Comparison of ENCODE assay signal across 19 cellular contexts in genomic region chr9:100063185-100063584, GRCh38. TPM values are rescaled to one million over a fixed set of nuclear protein-coding genes. Genes with fewer than 3 reads are reported as not detected.
A peak's percentile ranks its signal among the peaks of the same experiment; 100 is the strongest.
DNase-seq lines count a peak whose midpoint lies in the region; ATAC-seq, FAIRE-seq and TF ChIP-seq lines count a peak whose summit lies in the region.
"Had no signal": no experiment of that assay in that cellular context is flagged by ENCODE, and none has a peak within 500 bp of the region (broad histone marks: within the 10 kb centered on the region; RNA-seq: fewer than 3 reads in every experiment).

No MANE protein-coding gene starts in this region.

- no peak overlapping the region for H2BK15ac ChIP-seq in H1 (ENCODE audit: low read length)

- H3K9me3 ChIP-seq in HUES48 (ENCODE audit: control insufficient read depth, insufficient read depth, low read length) (no peaks in the 10 kb centered on the region), H1 (ENCODE audit: insufficient read depth in 2 of 2, low read depth in 1 of 2, low read length in 1 of 2) (peaks cover 2 to 8% of the 10 kb centered on the region in 2 experiments; a peak in 2 of 4 replicates), liver (ENCODE audit: control insufficient read depth in 4 of 4, low read length in 3 of 4) (no peaks in the 10 kb centered on the region)
- H3K9me3 ChIP-seq: SJSA1, suprapubic skin had no signal

- TF ChIP-seq POLR2A in H1 (IDR thresholded peaks at IDR 0.05; ENCODE audit: control extremely low read depth in 1 of 2, low read depth in 2 of 2, low read length in 2 of 2): no peak

- H3K23me2 ChIP-seq in H1 (ENCODE audit: low read depth, low read length): no peaks in the 10 kb centered on the region

- DNase-seq in EH (ENCODE audit: low read depth): peak; percentile 20
- no peak for DNase-seq in H1 (ENCODE audit: low read depth in 1 of 2, low spot score in 2 of 2)
- DNase-seq in DMS79 treated with DMSO at 0.1 percent for 48 hours (lab: John Stamatoyannopoulos, UW): no peak
- no peak for DNase-seq in NCI-H345 (lab: John Stamatoyannopoulos, UW)
- DNase-seq in D721Med (ENCODE audit: insufficient read length, low spot score): no peak
- DNase-seq: activated T-cell treated with anti-CD3 and anti-CD28 coated beads, Interleukin-2, amount 50 U/mL, for 72 hours; CD4-positive, CD25-positive, alpha-beta regulatory T cell; cortex of kidney; foreskin keratinocyte; GOT3; MM.1S; NCI-H1694; PC-9 had no signal

- no peak overlapping the region for H3K56ac ChIP-seq in H1 (replicated peaks; ENCODE audit: insufficient read length, low read depth, low read length)

- no peak overlapping the region for H4K91ac ChIP-seq in H1 (replicated peaks; ENCODE audit: insufficient read length, low read length)

- H2BK12ac ChIP-seq in H1 (ENCODE audit: low read depth, low read length): no peak overlapping the region

- H2AFZ ChIP-seq in H1 (ENCODE audit: low read length): no peak overlapping the region
- H2AFZ ChIP-seq: PC-9 had no signal

- ATAC-seq in GM18517 (IDR thresholded peaks at IDR 0.05; ENCODE audit: unreplicated experiment): no peak
- ATAC-seq: activated CD4-positive, CD25-positive, alpha-beta regulatory T cell treated with anti-CD3 and anti-CD28 coated beads, Interleukin-2, amount 50 U/mL, for 24 hours; activated T-cell treated with anti-CD3 and anti-CD28 coated beads, Interleukin-2, amount 50 U/mL, for 72 hours; foreskin keratinocyte had no signal

- H3K14ac ChIP-seq in H1 (ENCODE audit: insufficient read length): no peak overlapping the region

- H4K20me1 ChIP-seq in H1 (replicated peaks in 1 of 2; ENCODE audit: control insufficient read depth in 1 of 2, insufficient read depth in 2 of 2, low read length in 2 of 2): peaks cover 0 to 1% of the 10 kb centered on the region in 2 experiments

- H3K4ac ChIP-seq in H1 (replicated peaks; ENCODE audit: insufficient read length, low read depth, low read length): no peak overlapping the region

- H3K79me2 ChIP-seq in H1 (ENCODE audit: control insufficient read depth in 1 of 2, insufficient read depth in 2 of 2, low read length in 2 of 2): peaks cover 0 to 4% of the 10 kb centered on the region in 2 experiments; a peak in 1 of 4 replicates

- no peak overlapping the region for H3K23ac ChIP-seq in H1 (ENCODE audit: insufficient read length)

- H3K4me3 ChIP-seq in HUES48 (ENCODE audit: low read depth, low read length) (no peak overlapping the region), H1 (ENCODE audit: extremely low read depth in 1 of 4, insufficient read depth in 2 of 4, low read depth in 3 of 4, low read length in 4 of 4) (peak overlapping the region in 1 of 4 experiments; percentile 37; a peak in 2 of 8 replicates), liver (ENCODE audit: low read depth in 1 of 3, low read length in 3 of 3) (no peak overlapping the region)
- H3K4me3 ChIP-seq: PC-9, SJSA1, suprapubic skin had no signal

- H3K79me1 ChIP-seq in H1 (ENCODE audit: low read depth, low read length): no peaks in the 10 kb centered on the region

- H2BK20ac ChIP-seq in H1 (ENCODE audit: low read length): no peak overlapping the region

- H4K8ac ChIP-seq in H1 (ENCODE audit: extremely low read depth, insufficient read depth, low read length): no peak overlapping the region

- WGBS in H1 (ENCODE audit: extremely low coverage in 1 of 2, insufficient coverage in 1 of 2, insufficient read length in 1 of 2, insufficient replicate concordance in 2 of 2, low coverage in 1 of 2, low lambda C conversion rate in 2 of 2, missing lambda C conversion rate in 1 of 2), 2 experiments: 24% methylated on average over 3 of the region's 3 CpGs; no CpG with 5 or more reads in 1 of the 2 experiments
- 27% methylated on average over 3 of the region's 3 CpGs for WGBS in liver

- TF ChIP-seq RAD21 in H1 (IDR thresholded peaks at IDR 0.05 in 1 of 2, conservative IDR thresholded peaks at IDR 0.05 in 1 of 2; ENCODE audit: low read depth in 2 of 2, low read length in 2 of 2): no peak
- no peak for TF ChIP-seq RAD21 in liver (IDR thresholded peaks at IDR 0.05)

- H2AK5ac ChIP-seq in H1 (ENCODE audit: low read depth, low read length): no peak overlapping the region

- TF ChIP-seq CTCF in H1 (IDR thresholded peaks at IDR 0.05; ENCODE audit: control extremely low read depth in 1 of 3, insufficient read depth in 1 of 3, low read depth in 1 of 3, low read length in 3 of 3) (no peak), liver (IDR thresholded peaks at IDR 0.05; ENCODE audit: low read depth, low read length, missing input control) (no peak), D721Med (IDR thresholded peaks at IDR 0.05; ENCODE audit: insufficient read depth, missing control alignments) (no peak)

- H3K27ac ChIP-seq in HUES48 (ENCODE audit: low read depth, low read length) (peak overlapping the region; percentile 73), H1 (ENCODE audit: low read depth, low read length) (no peak overlapping the region), liver (ENCODE audit: low read depth in 1 of 2, low read length in 2 of 2) (peak overlapping the region in 1 of 2 donors; percentile 13)
- H3K27ac ChIP-seq: foreskin keratinocyte, PC-9, SJSA1, suprapubic skin had no signal

- H3K27me3 ChIP-seq in HUES48 (ENCODE audit: control insufficient read depth, insufficient read depth, low read length) (no peaks in the 10 kb centered on the region), H1 (replicated peaks in 1 of 4; ENCODE audit: control insufficient read depth in 3 of 4, extremely low read depth in 1 of 4, insufficient read depth in 3 of 4, low read length in 3 of 4) (no peaks in the 10 kb centered on the region), liver (ENCODE audit: control insufficient read depth in 4 of 4, insufficient read depth in 4 of 4, low read length in 3 of 4) (no peaks in the 10 kb centered on the region)
- H3K27me3 ChIP-seq: foreskin keratinocyte, SJSA1, suprapubic skin had no signal

- FAIRE-seq in H1 (lab: Jason Lieb, UNC): no peak
- no peak for FAIRE-seq in D721Med (lab: Jason Lieb, UNC)

- H3K4me1 ChIP-seq in HUES48 (ENCODE audit: control insufficient read depth, insufficient read depth, low read length): peaks cover 12% of the 10 kb centered on the region
- H3K4me1 ChIP-seq in H1 (replicated peaks in 1 of 4; ENCODE audit: control insufficient read depth in 3 of 4, insufficient read depth in 4 of 4, low read length in 3 of 4): no peaks in the 10 kb centered on the region; a peak in 1 of 7 replicates
- peaks cover 2 to 11% (median 5%) of the 10 kb centered on the region in 4 donors for H3K4me1 ChIP-seq in liver (ENCODE audit: control insufficient read depth in 4 of 4, insufficient read depth in 4 of 4, low read length in 3 of 4)

- no peak for TF ChIP-seq EP300 in H1 (IDR thresholded peaks at IDR 0.05; ENCODE audit: borderline replicate concordance in 1 of 2, low read depth in 2 of 2, low read length in 2 of 2)

- H3K18ac ChIP-seq in H1 (ENCODE audit: extremely low read depth, low read length): no peak overlapping the region

- no peak overlapping the region for H2BK5ac ChIP-seq in H1 (ENCODE audit: low read depth, low read length)

- CTCF ChIA-PET in H1 (lab: Charles Lee; ENCODE audit: partially characterized antibody): interaction anchor here (0.6 to 1.3 kb wide), 6 partner anchors 9 to 220 kb away, joined by 3 to 5 read pairs (median 4); no protein-coding TSS in a partner anchor

- H3K36me3 ChIP-seq in HUES48 (ENCODE audit: control insufficient read depth, insufficient read depth, low read length) (peaks cover 3% of the 10 kb centered on the region; the same call in 1 of the 2 replicates), H1 (ENCODE audit: control insufficient read depth in 2 of 4, insufficient read depth in 4 of 4, low read length in 3 of 4) (peaks cover 0 to 3% (median 0%) of the 10 kb centered on the region in 4 experiments; a peak in 1 of 8 replicates), liver (ENCODE audit: control insufficient read depth in 4 of 4, insufficient read depth in 3 of 4, low read depth in 1 of 4, low read length in 3 of 4) (peaks cover 0 to 3% (median 1%) of the 10 kb centered on the region in 4 donors)
- H3K36me3 ChIP-seq: SJSA1 had no signal

- no peak overlapping the region for H3K9ac ChIP-seq in HUES48 (ENCODE audit: low read depth, low read length)
- H3K9ac ChIP-seq in H1 (replicated peaks in 1 of 4; ENCODE audit: extremely low read depth in 1 of 4, low read depth in 3 of 4, low read length in 3 of 4): no peak overlapping the region
- H3K9ac ChIP-seq in liver (ENCODE audit: low read depth in 1 of 2, low read length in 2 of 2): no peak overlapping the region

- H2BK120ac ChIP-seq in H1 (replicated peaks; ENCODE audit: low read depth, low read length): no peak overlapping the region

- POLR2A ChIA-PET in H1 (lab: Charles Lee; ENCODE audit: partially characterized antibody): interaction anchor here (0.6 kb wide), 2 partner anchors 14 to 244 kb away, joined by 3 read pairs; no protein-coding TSS in a partner anchor

- H4K5ac ChIP-seq in H1 (ENCODE audit: insufficient read length, low read depth, low read length): peak overlapping the region; percentile 21

- H3K4me2 ChIP-seq in H1 (ENCODE audit: insufficient read depth in 1 of 2, low read depth in 2 of 2, low read length in 2 of 2): peak overlapping the region in 1 of 2 experiments; percentile 64; a peak in 2 of 4 replicates
- H3K4me2 ChIP-seq: PC-9 had no signal

TF ChIP-seq in H1, 55 proteins besides CTCF, POLR2A, EP300 and RAD21 (continues in another document):
- no peak for TF ChIP-seq SIRT6 (IDR thresholded peaks at IDR 0.05; ENCODE audit: low read length)

RNA-seq across cellular contexts. Expression of gene ERP44, which starts 35.6 kb away (rescaled TPM):
- total RNA-seq in H1 (2021; fragmentation: NEBNext Ultra II Directional; extraction: Animal tissue kit (Norgen Biotek cat#: 25700)): 14.1 and 15.6 TPM in 2 replicates
- polyA plus RNA-seq in H1 (2011; rRNA removed) (3.7 and 5.7 TPM in 2 replicates), liver (10 to 100 TPM; 21.3 to 26.8 TPM)
- 5.9 TPM for polyA plus RNA-seq in H1 (2011; cell fraction: cytosol; rRNA removed)
- polyA plus RNA-seq in H1 (2011; cell fraction: nucleus; rRNA removed): 4.2 TPM
- 10.7 to 17.0 TPM (median 12.8 TPM) in 4 replicates for polyA plus RNA-seq in H1 (2012, experiment 1 of 2)
- polyA plus RNA-seq in H1 (2012, experiment 2 of 2): 2.9 TPM
- 30.3 TPM for polyA plus RNA-seq in H1 (2013, experiment 1 of 2)
- polyA plus RNA-seq in H1 (2013, experiment 2 of 2): 32.3 TPM
- 3.1 and 4.4 TPM in 2 replicates for polyA minus RNA-seq in H1 (2011; rRNA and poly(A)+ RNA removed)
- polyA minus RNA-seq in H1 (2011; cell fraction: cytosol; rRNA and poly(A)+ RNA removed): 6.9 TPM
- polyA minus RNA-seq in H1 (2011; cell fraction: nucleus; rRNA and poly(A)+ RNA removed): 9.2 TPM
- total RNA-seq in liver: 10 to 100 TPM; 13.0 to 17.2 TPM

RNA-seq across cellular contexts. Expression of gene INVS, which starts 35.9 kb away (rescaled TPM):
- 6.7 and 6.9 TPM in 2 replicates for total RNA-seq in H1 (2021; fragmentation: NEBNext Ultra II Directional; extraction: Animal tissue kit (Norgen Biotek cat#: 25700))
- polyA plus RNA-seq in H1 (2011; rRNA removed) (2.8 and 4.1 TPM in 2 replicates), liver (1 to 10 TPM; 5.7 to 6.7 TPM)
- polyA plus RNA-seq in H1 (2011; cell fraction: cytosol; rRNA removed): 5.1 TPM
- 8.5 TPM for polyA plus RNA-seq in H1 (2011; cell fraction: nucleus; rRNA removed)
- polyA plus RNA-seq in H1 (2012, experiment 1 of 2): 4.9 to 6.2 TPM (median 5.4 TPM) in 4 replicates
- 0.37 TPM for polyA plus RNA-seq in H1 (2012, experiment 2 of 2)
- 4.4 TPM for polyA plus RNA-seq in H1 (2013, experiment 1 of 2)
- polyA plus RNA-seq in H1 (2013, experiment 2 of 2): 3.5 TPM
- polyA minus RNA-seq in H1 (2011; rRNA and poly(A)+ RNA removed): 15.2 and 22.2 TPM in 2 replicates
- 5.7 TPM for polyA minus RNA-seq in H1 (2011; cell fraction: cytosol; rRNA and poly(A)+ RNA removed)
- 31.8 TPM for polyA minus RNA-seq in H1 (2011; cell fraction: nucleus; rRNA and poly(A)+ RNA removed)
- 10 to 100 TPM; 13.4 to 28.1 TPM for total RNA-seq in liver
